ENCODE assay signal across 8 cellular contexts in the genomic region with DNA sequence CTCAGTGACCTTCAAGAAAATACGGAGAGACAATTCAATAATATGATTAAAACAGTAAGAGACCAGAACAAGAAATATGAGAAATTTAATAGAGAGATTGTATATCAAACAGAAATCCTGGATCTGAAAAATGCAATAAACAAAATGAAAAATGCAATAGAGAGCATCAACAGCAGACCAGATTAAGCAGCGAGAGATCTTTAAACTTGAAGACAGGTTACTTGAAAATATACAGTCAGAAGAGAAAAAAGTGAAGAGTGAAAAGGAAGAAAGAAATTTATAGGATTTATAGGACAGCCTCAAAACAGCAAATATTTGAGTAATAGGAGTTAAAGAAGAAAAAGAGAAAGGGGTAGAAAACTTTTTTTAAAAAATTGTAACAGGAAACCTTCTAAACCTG.
"Had no signal": no experiment of that assay in that cellular context is flagged by ENCODE, and none has a peak within 500 bp of the region (broad histone marks: within the 10 kb centered on the region; RNA-seq: fewer than 3 reads in every experiment).

No MANE protein-coding gene starts in this region.

- DNase-seq: H9, HCEC 1CT, HFFc6, KG1 had no signal

- H2AFZ ChIP-seq: GM23338 had no signal

- ATAC-seq: GM23338 had no signal

- FAIRE-seq: H1, H54, HTR-8/SVneo had no signal

- H3K4me2 ChIP-seq: GM23338 had no signal

- H3K4me3 ChIP-seq: GM23338 had no signal
